In genomic region chr22:49828599-49828965, GRCh38 we compare ENCODE assay signal across 16 cellular contexts. TPM values are rescaled to one million over a fixed set of nuclear protein-coding genes. Genes with fewer than 3 reads are reported as not detected.
DNase-seq lines count a peak whose midpoint lies in the region; ATAC-seq and TF ChIP-seq lines count a peak whose summit lies in the region.
"Had no signal": no experiment of that assay in that cellular context is flagged by ENCODE, and none has a peak within 500 bp of the region (broad histone marks: within the 10 kb centered on the region; RNA-seq: fewer than 3 reads in every experiment).

No MANE protein-coding gene starts in this region.

- 90% methylated on average over 6 of the region's 14 CpGs for WGBS in mammary epithelial cell (ENCODE audit: low coverage, missing lambda C conversion rate)
- no CpG with 5 or more reads among the region's 14 CpGs for WGBS in neuronal stem cell (ENCODE audit: extremely low coverage in 2 of 2, insufficient read length in 2 of 2, insufficient replicate concordance in 1 of 2), 2 donors

- H2BK15ac ChIP-seq in neuronal stem cell (ENCODE audit: low read length), result peak overlapping the region; percentile 97

- H3K4me2 ChIP-seq in mammary epithelial cell (ENCODE audit: insufficient read depth, low read depth, low read length) (peak overlapping the region; percentile 5), neuronal stem cell (ENCODE audit: insufficient read depth, low read length, poor library complexity, severe bottlenecking) (no peak overlapping the region)

- no peak for TF ChIP-seq CTCF in mammary epithelial cell (conservative IDR thresholded peaks at IDR 0.05 in 1 of 2, IDR thresholded peaks at IDR 0.05 in 1 of 2; ENCODE audit: extremely low read depth in 1 of 2, insufficient read depth in 1 of 2, low read depth in 1 of 2, low read length in 2 of 2)

- H3K79me1 ChIP-seq in neuronal stem cell (ENCODE audit: low read depth, low read length), result peaks cover 16% of the 10 kb centered on the region

- peaks cover 37% of the 10 kb centered on the region for H3K79me2 ChIP-seq in mammary epithelial cell (ENCODE audit: insufficient read depth, low read length)

- no peaks in the 10 kb centered on the region for H3K9me3 Mint-ChIP-seq in activated CD4-positive, alpha-beta T cell treated with anti-CD3 and anti-CD28 coated beads for 36 hours (ENCODE audit: low read depth)
- no peaks in the 10 kb centered on the region for H3K9me3 Mint-ChIP-seq in IgD-negative memory B cell

- H3K27me3 ChIP-seq in mammary epithelial cell (ENCODE audit: insufficient read depth, low read length) (no peaks in the 10 kb centered on the region), neuronal stem cell (ENCODE audit: control insufficient read depth in 3 of 3, insufficient read depth in 3 of 3, low read depth in 1 of 3, low read length in 3 of 3) (peaks cover 0 to 4% (median 0%) of the 10 kb centered on the region in 3 experiments), SJCRH30 (no peaks in the 10 kb centered on the region)
- H3K27me3 ChIP-seq: dorsolateral prefrontal cortex, neutrophil, upper lobe of right lung had no signal

- H2AFZ ChIP-seq in mammary epithelial cell (ENCODE audit: low read depth, low read length) (no peak overlapping the region), neuronal stem cell (ENCODE audit: low read length) (no peak overlapping the region)

- peaks cover 38% of the 10 kb centered on the region for H3K4me1 Mint-ChIP-seq in activated CD4-positive, alpha-beta T cell treated with anti-CD3 and anti-CD28 coated beads for 36 hours
- peaks cover 28 to 38% (median 30%) of the 10 kb centered on the region in 3 donors for H3K4me1 Mint-ChIP-seq in IgD-negative memory B cell

- H3K4me1 ChIP-seq in mammary epithelial cell (ENCODE audit: insufficient read depth, low read length) (peaks cover 30% of the 10 kb centered on the region), neuronal stem cell (ENCODE audit: control insufficient read depth in 2 of 2, insufficient read depth in 1 of 2, low read depth in 1 of 2, low read length in 2 of 2) (peaks cover 9 to 11% of the 10 kb centered on the region in 2 donors), SJCRH30 (peaks cover 9% of the 10 kb centered on the region; the same call in 1 of the 2 replicates)

- no peak overlapping the region for H2BK5ac ChIP-seq in neuronal stem cell (ENCODE audit: low read length)

- dilution Hi-C loops in mammary epithelial cell (cut with HindIII; ENCODE audit: low sequenced_read_pairs), result no loop called here

- peak overlapping the region; percentile 43 for H3K4me3 Mint-ChIP-seq in activated CD4-positive, alpha-beta T cell treated with anti-CD3 and anti-CD28 coated beads for 36 hours
- peak overlapping the region; percentile 45 to 83 (median 62) for H3K4me3 Mint-ChIP-seq in IgD-negative memory B cell

- no peak overlapping the region for H2BK12ac ChIP-seq in neuronal stem cell (ENCODE audit: low read length)

- H3K4ac ChIP-seq in neuronal stem cell (ENCODE audit: low read length), result no peak overlapping the region

- ATAC-seq in activated CD4-positive, alpha-beta T cell treated with anti-CD3 and anti-CD28 coated beads for 36 hours, result no peak
- ATAC-seq: activated CD4-positive, CD25-positive, alpha-beta regulatory T cell treated with anti-CD3 and anti-CD28 coated beads, Interleukin-2, amount 50 U/mL, for 24 hours had no signal

- H3K27ac ChIP-seq in mammary epithelial cell (ENCODE audit: insufficient read depth, low read depth, low read length) (no peak overlapping the region), neuronal stem cell (replicated peaks; ENCODE audit: low read length) (no peak overlapping the region), SJCRH30 (no peak overlapping the region)

- peak overlapping the region; percentile 93 for H2AK5ac ChIP-seq in neuronal stem cell (ENCODE audit: low read depth, low read length)

- BruUV-seq in mammary epithelial cell (replicated peaks; lab: Mats Ljungman, UMichigan), result no TSS peak

- intact Hi-C loops in activated CD4-positive, alpha-beta T cell treated with anti-CD3 and anti-CD28 coated beads for 36 hours (cut with DNase I, micrococcal nuclease), result loop anchor here (5.0 kb wide), 2 partner anchors 39 to 61 kb away; no protein-coding TSS in a partner anchor
- intact Hi-C loops in mammary epithelial cell (cut with micrococcal nuclease), result no loop called here

- in situ Hi-C loops in mammary epithelial cell (cut with MboI; ENCODE audit: low sequenced_read_pairs in 2 of 2), result no loop called here

- no peak overlapping the region for H3K14ac ChIP-seq in neuronal stem cell (ENCODE audit: low read length)

- H3K9me3 ChIP-seq in mammary epithelial cell (replicated peaks; ENCODE audit: insufficient read depth, low read length) (no peaks in the 10 kb centered on the region), neuronal stem cell (replicated peaks in 1 of 2; ENCODE audit: control insufficient read depth in 2 of 2, insufficient read depth in 1 of 2, low read depth in 1 of 2, low read length in 2 of 2) (peaks cover under 1 to 24% of the 10 kb centered on the region in 2 donors), SJCRH30 (replicated peaks) (no peaks in the 10 kb centered on the region)
- H3K9me3 ChIP-seq: A549, neutrophil, upper lobe of right lung had no signal

- H3K9ac ChIP-seq in mammary epithelial cell (ENCODE audit: insufficient read depth, low read length) (no peak overlapping the region), neuronal stem cell (ENCODE audit: low read depth, low read length, poor library complexity) (no peak overlapping the region)

- peak overlapping the region; percentile 65 for H3K27ac Mint-ChIP-seq in activated CD4-positive, alpha-beta T cell treated with anti-CD3 and anti-CD28 coated beads for 36 hours
- peak overlapping the region; percentile 80 to 94 (median 91) for H3K27ac Mint-ChIP-seq in IgD-negative memory B cell

- CTCF ChIA-PET in activated CD4-positive, alpha-beta T cell treated with anti-CD3 and anti-CD28 coated beads for 36 hours (lab: Charles Lee), result no interaction called here
- CTCF ChIA-PET in mammary epithelial cell (lab: Charles Lee; ENCODE audit: low non-redundant PET), result no interaction called here

- H3K23ac ChIP-seq in neuronal stem cell (ENCODE audit: low read depth, low read length, poor library complexity), result no peak overlapping the region

- no peak overlapping the region for H2BK120ac ChIP-seq in neuronal stem cell (ENCODE audit: low read depth, low read length)

- H3K18ac ChIP-seq in neuronal stem cell (ENCODE audit: low read length), result peak overlapping the region; percentile 83

- H4K91ac ChIP-seq in neuronal stem cell (ENCODE audit: low read depth, low read length, poor library complexity), result no peak overlapping the region

- H3K4me3 ChIP-seq in mammary epithelial cell (replicated peaks in 1 of 3; ENCODE audit: insufficient read depth in 1 of 3, low read depth in 2 of 3, low read length in 3 of 3) (no peak overlapping the region), neuronal stem cell (ENCODE audit: low read length in 2 of 2) (no peak overlapping the region), SJCRH30 (no peak overlapping the region)

- POLR2A ChIA-PET in activated CD4-positive, alpha-beta T cell treated with anti-CD3 and anti-CD28 coated beads for 36 hours (lab: Charles Lee), result no interaction called here

- H3K36me3 Mint-ChIP-seq in activated CD4-positive, alpha-beta T cell treated with anti-CD3 and anti-CD28 coated beads for 36 hours (ENCODE audit: low read depth), result peaks cover 14% of the 10 kb centered on the region
- H3K36me3 Mint-ChIP-seq in IgD-negative memory B cell, result no peaks in the 10 kb centered on the region

- H3K27me3 Mint-ChIP-seq in activated CD4-positive, alpha-beta T cell treated with anti-CD3 and anti-CD28 coated beads for 36 hours, result no peaks in the 10 kb centered on the region
- H3K27me3 Mint-ChIP-seq in IgD-negative memory B cell, result peaks cover 6% of the 10 kb centered on the region

- DNase-seq in activated CD4-positive, alpha-beta T cell treated with anti-CD3 and anti-CD28 coated beads for 36 hours, result no peak
- no peak for DNase-seq in activated CD4-positive, alpha-beta T cell treated with anti-CD3 and anti-CD28 coated beads for 1 hour
- DNase-seq in mammary epithelial cell (no peak), neuronal stem cell (ENCODE audit: low spot score) (no peak), SJCRH30 (no peak), HK-2 (ENCODE audit: unreplicated experiment) (no peak), cerebellar nuclear complex (lab: John Stamatoyannopoulos, UW) (no peak)
- DNase-seq: dorsolateral prefrontal cortex, EL, HCEC 1CT, NCI-H187, upper lobe of right lung had no signal

- H3K36me3 ChIP-seq in mammary epithelial cell (ENCODE audit: insufficient read depth, low read length) (no peaks in the 10 kb centered on the region), neuronal stem cell (replicated peaks in 1 of 2; ENCODE audit: control insufficient read depth in 2 of 2, insufficient read depth in 2 of 2, low read length in 2 of 2) (peaks cover 17 to 23% of the 10 kb centered on the region in 2 donors), SJCRH30 (peaks cover 21% of the 10 kb centered on the region)

- peak overlapping the region; percentile 96 for H4K8ac ChIP-seq in neuronal stem cell (ENCODE audit: low read depth, low read length)

- H4K20me1 ChIP-seq in mammary epithelial cell (ENCODE audit: insufficient read depth, low read length), result peaks cover 10% of the 10 kb centered on the region

RNA-seq across cellular contexts. Expression of gene BRD1, which starts 0.9 kb away (rescaled TPM):
- 10 to 100 TPM; 22.1 to 23.6 TPM for total RNA-seq in activated CD4-positive, alpha-beta T cell treated with anti-CD3 and anti-CD28 coated beads for 36 hours
- polyA plus RNA-seq in IgD-negative memory B cell (3.1 TPM), mammary epithelial cell (4.5 TPM)
- total RNA-seq in mammary epithelial cell, result 10 to 100 TPM; 25.5 to 26.9 TPM
- polyA minus RNA-seq in mammary epithelial cell, result 5.3 TPM
- polyA plus RNA-seq in neuronal stem cell (2013, experiment 1 of 2), result 21.8 TPM
- polyA plus RNA-seq in neuronal stem cell (2013, experiment 2 of 2), result 22.7 TPM
- total RNA-seq in SJCRH30 (2014; rRNA removed; shearing (Covaris generic)), result 41.0 and 44.7 TPM in 2 replicates

RNA-seq across cellular contexts. Expression of gene ZBED4, which starts 25.1 kb away (rescaled TPM):
- 10 to 100 TPM; 17.3 to 17.4 TPM for total RNA-seq in activated CD4-positive, alpha-beta T cell treated with anti-CD3 and anti-CD28 coated beads for 36 hours
- polyA plus RNA-seq in IgD-negative memory B cell, result 5.0 TPM
- 10 to 100 TPM; 16.8 to 20.7 TPM for total RNA-seq in mammary epithelial cell
- polyA plus RNA-seq in mammary epithelial cell, result 6.3 TPM
- 19.3 TPM for polyA minus RNA-seq in mammary epithelial cell
- 22.2 TPM for polyA plus RNA-seq in neuronal stem cell (2013, experiment 1 of 2)
- 22.3 TPM for polyA plus RNA-seq in neuronal stem cell (2013, experiment 2 of 2)
- total RNA-seq in SJCRH30 (2014; rRNA removed; shearing (Covaris generic)), result 48.7 and 53.2 TPM in 2 replicates
